In the genomic region with DNA sequence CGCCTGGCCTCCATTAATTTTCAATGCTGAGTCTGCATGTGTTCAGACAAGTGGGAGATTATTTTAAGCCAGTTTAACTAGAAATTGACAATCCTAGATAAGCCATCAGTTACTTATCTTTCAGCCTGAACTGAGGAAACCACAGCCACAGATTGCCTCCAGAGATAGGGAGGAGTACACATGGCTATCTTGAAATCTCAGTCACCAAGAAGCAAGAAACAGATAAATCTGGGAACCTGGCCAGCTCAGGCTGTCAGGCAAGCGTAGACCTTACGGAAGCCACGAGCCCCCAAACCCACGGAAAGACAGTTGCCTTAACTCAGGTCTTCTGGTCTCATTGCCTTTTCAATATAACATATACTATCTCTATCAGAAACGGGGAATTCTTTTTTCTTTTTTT, we compare ENCODE assay signal across 11 cellular contexts. TPM values are rescaled to one million over a fixed set of nuclear protein-coding genes. Genes with fewer than 3 reads are reported as not detected.
DNase-seq lines count a peak whose midpoint lies in the region; TF ChIP-seq lines count a peak whose summit lies in the region.
"Had no signal": no experiment of that assay in that cellular context is flagged by ENCODE, and none has a peak within 500 bp of the region (broad histone marks: within the 10 kb centered on the region; RNA-seq: fewer than 3 reads in every experiment).

No MANE protein-coding gene starts in this region.

- in situ Hi-C loops in KBM-7 (cut with MboI; ENCODE audit: low pct_unique_long_range_greater_than_20kb, low sequenced_read_pairs) = no loop called here

- H3K4me1 ChIP-seq in stomach = peaks cover 19 to 29% (median 26%) of the 10 kb centered on the region in 4 donors

- no peak for TF ChIP-seq POLR2A in stomach (IDR thresholded peaks at IDR 0.05)

- no peaks in the 10 kb centered on the region for H3K9me3 ChIP-seq in stomach
- H3K9me3 ChIP-seq: mucosa of descending colon, sigmoid colon had no signal

- peak overlapping the region; percentile 74 for H3K4me3 Mint-ChIP-seq in T-helper 2 cell treated with Interferon-gamma antibody and Interleukin-4, amounts not matched to agents 5 μg/mL and 100 μg/mL, for 36 hours
- peak overlapping the region; percentile 14 for H3K4me3 Mint-ChIP-seq in progenitor cell of endocrine pancreas (ENCODE audit: low read depth)

- H3K4me3 ChIP-seq in stomach = no peak overlapping the region
- H3K4me3 ChIP-seq: mucosa of descending colon, sigmoid colon had no signal

- TF ChIP-seq CTCF in progenitor cell of endocrine pancreas (IDR thresholded peaks at IDR 0.05; ENCODE audit: unreplicated experiment) (no peak), stomach (IDR thresholded peaks at IDR 0.05) (no peak)

- H3K27ac Mint-ChIP-seq in T-helper 2 cell treated with Interferon-gamma antibody and Interleukin-4, amounts not matched to agents 5 μg/mL and 100 μg/mL, for 36 hours = peak overlapping the region; percentile 62
- peak overlapping the region; percentile 57 for H3K27ac Mint-ChIP-seq in progenitor cell of endocrine pancreas

- no peak for TF ChIP-seq EP300 in stomach (IDR thresholded peaks at IDR 0.05)

- H3K27ac ChIP-seq in stomach (no peak overlapping the region), caudate nucleus (ENCODE audit: low read depth, low read length) (no peak overlapping the region)
- H3K27ac ChIP-seq: sigmoid colon had no signal

- no peaks in the 10 kb centered on the region for H3K27me3 ChIP-seq in stomach
- H3K27me3 ChIP-seq: sigmoid colon had no signal

- peak; percentile 95 for DNase-seq in KBM-7
- peak; percentile 68 for DNase-seq in T-helper 2 cell treated with Interferon-gamma antibody and Interleukin-4, amounts not matched to agents 5 μg/mL and 100 μg/mL, for 36 hours (ENCODE audit: low spot score)
- peak; percentile 41 for DNase-seq in activated effector memory CD4-positive, alpha-beta T cell treated with Interleukin-2 at 50 U/mL for 16 hours
- DNase-seq in progenitor cell of endocrine pancreas (ENCODE audit: low spot score, unreplicated experiment) = no peak
- no peak for DNase-seq in SKM-1 (lab: John Stamatoyannopoulos, UW; ENCODE audit: unreplicated experiment)
- DNase-seq in stomach = no peak
- DNase-seq in caudate nucleus (lab: John Stamatoyannopoulos, UW) = no peak
- DNase-seq: NCI-H446 treated with DMSO at 0.1 percent for 48 hours, SHP77 treated with DMSO at 0.1 percent for 48 hours, sigmoid colon had no signal

- peaks cover 8% of the 10 kb centered on the region for H3K27me3 Mint-ChIP-seq in T-helper 2 cell treated with Interferon-gamma antibody and Interleukin-4, amounts not matched to agents 5 μg/mL and 100 μg/mL, for 36 hours (ENCODE audit: low read depth)
- no peaks in the 10 kb centered on the region for H3K27me3 Mint-ChIP-seq in progenitor cell of endocrine pancreas

- H3K4me1 Mint-ChIP-seq in T-helper 2 cell treated with Interferon-gamma antibody and Interleukin-4, amounts not matched to agents 5 μg/mL and 100 μg/mL, for 36 hours (ENCODE audit: low read depth) = peaks cover 38% of the 10 kb centered on the region
- H3K4me1 Mint-ChIP-seq in progenitor cell of endocrine pancreas (ENCODE audit: low read depth) = peaks cover 23% of the 10 kb centered on the region

- H3K36me3 ChIP-seq in stomach = no peaks in the 10 kb centered on the region
- H3K36me3 ChIP-seq: sigmoid colon had no signal

- peaks cover 4% of the 10 kb centered on the region for H3K9me3 Mint-ChIP-seq in T-helper 2 cell treated with Interferon-gamma antibody and Interleukin-4, amounts not matched to agents 5 μg/mL and 100 μg/mL, for 36 hours
- H3K9me3 Mint-ChIP-seq in progenitor cell of endocrine pancreas (ENCODE audit: low read depth) = no peaks in the 10 kb centered on the region

- 70 to 84% (median 71%) methylated on average over 6 of the region's 6 CpGs for WGBS in stomach, 5 donors

- intact Hi-C loops in stomach (cut with DNase I; ENCODE audit: low total_unique reads) = no loop called here

- peaks cover 28% of the 10 kb centered on the region for H3K36me3 Mint-ChIP-seq in T-helper 2 cell treated with Interferon-gamma antibody and Interleukin-4, amounts not matched to agents 5 μg/mL and 100 μg/mL, for 36 hours (ENCODE audit: low read depth)
- H3K36me3 Mint-ChIP-seq in progenitor cell of endocrine pancreas (ENCODE audit: insufficient read depth) = no peaks in the 10 kb centered on the region

RNA-seq across cellular contexts. Expression of a gene that starts 2.0 kb away (rescaled TPM):
- 170 and 173 TPM in 2 replicates for total RNA-seq in progenitor cell of endocrine pancreas
- total RNA-seq in stomach = 100 to 1,000 TPM in 1 of 5 donors, 10 to 100 TPM in 4; 35.3 to 151 (median 83.6) TPM
- 10 to 100 TPM in 2 of 3 donors, 1 to 10 TPM in 1; 7.6 to 18.8 (median 14.6) TPM for polyA plus RNA-seq in stomach

RNA-seq across cellular contexts. Expression of a gene that starts 57.7 kb away (rescaled TPM):
- total RNA-seq in progenitor cell of endocrine pancreas = 40.3 and 48.4 TPM in 2 replicates
- 10 to 100 TPM; 11.0 to 65.6 (median 16.3) TPM for total RNA-seq in stomach
- polyA plus RNA-seq in stomach = 1 to 10 TPM; 4.1 to 6.7 (median 4.5) TPM

Comparison
In these comparisons a context has a peak if more than half of its experiments do, and no peak if none do; other contexts are left out.
1. DNase-seq: peak in KBM-7 (single experiment), T-helper 2 cell treated with Interferon-gamma antibody and Interleukin-4, amounts not matched to agents 5 μg/mL and 100 μg/mL, for 36 hours (single experiment) and activated effector memory CD4-positive, alpha-beta T cell treated with Interleukin-2 at 50 U/mL for 16 hours (single experiment); none in progenitor cell of endocrine pancreas (single experiment), SKM-1 (single experiment), stomach (single experiment) and caudate nucleus (0 of 61).